16 cellular contexts compared by ENCODE assay signal in the genomic region with DNA sequence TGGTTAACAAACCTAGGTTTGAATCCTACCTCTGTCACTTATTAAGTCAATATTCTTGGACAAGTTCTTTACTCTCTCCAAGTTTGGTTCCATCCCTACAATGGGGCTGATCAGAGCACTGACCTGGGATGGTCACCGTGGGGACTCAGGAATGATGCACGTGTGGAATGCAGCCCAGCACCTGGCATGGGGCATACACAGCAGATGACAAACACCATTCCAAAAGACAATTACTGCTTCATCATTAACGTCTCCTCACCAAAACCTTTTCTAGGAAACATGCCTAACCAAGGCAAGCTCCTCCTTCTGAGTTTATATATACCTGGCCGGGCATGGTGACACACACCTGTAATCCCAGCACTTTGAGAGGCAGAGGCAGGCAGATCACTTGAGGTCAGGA.
"Had no signal": no experiment of that assay in that cellular context is flagged by ENCODE, and none has a peak within 500 bp of the region (broad histone marks: within the 10 kb centered on the region; RNA-seq: fewer than 3 reads in every experiment).

No MANE protein-coding gene starts in this region.

- ATAC-seq: activated CD8-positive, alpha-beta T cell treated with anti-CD3 and anti-CD28 coated beads, Interleukin-2, amount 10 ng/mL, durations not matched to agents 7 days and 5 days; activated T-cell treated with anti-CD3 and anti-CD28 coated beads, Interleukin-2, amount 50 U/mL, for 4 hours had no signal

- DNase-seq: activated CD4-positive, alpha-beta T cell treated with anti-CD3 and anti-CD28 coated beads, Interleukin-2, amount 10 ng/mL, durations not matched to agents 24 days and 14 days; activated CD8-positive, alpha-beta T cell treated with anti-CD3 and anti-CD28 coated beads, Interleukin-2, amount 10 ng/mL, durations not matched to agents 7 days and 5 days; activated naive CD4-positive, alpha-beta T cell treated with anti-CD3 and anti-CD28 coated beads, Interleukin-2, amount 10 ng/mL, durations not matched to agents 7 days and 5 days; activated naive CD8-positive, alpha-beta T cell treated with anti-CD3 and anti-CD28 coated beads, Interleukin-2, amount 50 U/mL, for 24 hours; activated T-cell treated with anti-CD3 and anti-CD28 coated beads, Interleukin-2, amount 50 U/mL, for 4 hours; aorta; cerebellar nuclear complex; effector CD4-positive, alpha-beta T cell; mesendoderm; nucleus accumbens; stimulated activated CD4-positive, alpha-beta T cell treated with anti-CD3 and anti-CD28 coated beads, Interleukin-15, amount 100 ng/mL, for 24 hours; stimulated activated CD4-positive, alpha-beta T cell treated with anti-CD3 and anti-CD28 coated beads, Interleukin-2, amount 100 ng/mL, for 48 hours; stomach had no signal

- H3K27ac ChIP-seq: esophagus muscularis mucosa, stomach had no signal

- H3K27me3 ChIP-seq: esophagus muscularis mucosa, stomach had no signal

- H3K36me3 ChIP-seq: esophagus muscularis mucosa, stomach had no signal

- FAIRE-seq: bronchial epithelial cell, small intestine had no signal

- H3K4me3 ChIP-seq: esophagus muscularis mucosa, stomach had no signal

- H3K9me3 ChIP-seq: esophagus muscularis mucosa, stomach had no signal
